Comparison of ENCODE assay signal across 8 cellular contexts in genomic region chr6:40106840-40107239, GRCh38.
"Had no signal": no experiment of that assay in that cellular context is flagged by ENCODE, and none has a peak within 500 bp of the region (broad histone marks: within the 10 kb centered on the region; RNA-seq: fewer than 3 reads in every experiment).

No MANE protein-coding gene starts in this region.

- DNase-seq: GDM1, GF-D8 had no signal

- ATAC-seq: GM12878 had no signal

- FAIRE-seq: G401.6, GM12878, GM12891, GM12892, GM18507, GM19239 had no signal

- H3K4me3 ChIP-seq: GM12878 had no signal
